In genomic region chr4:81512945-81513584, GRCh38 we compare ENCODE assay signal across 1 cellular context.
TF ChIP-seq lines count a peak whose summit lies in the region.

No MANE protein-coding gene starts in this region.

TF ChIP-seq in neural cell, 6 proteins besides CTCF, POLR2A, EP300 and RAD21:
- peak; percentile 96 for TF ChIP-seq REST (IDR thresholded peaks at IDR 0.05; ENCODE audit: borderline replicate concordance)
- no peak for TF ChIP-seq MXI1 (conservative IDR thresholded peaks at IDR 0.05; ENCODE audit: poor library complexity, severe bottlenecking)
- peak; percentile 28 for TF ChIP-seq POLR2AphosphoS5 (IDR thresholded peaks at IDR 0.05)
- TF ChIP-seq SMC3 (conservative IDR thresholded peaks at IDR 0.05; ENCODE audit: poor library complexity): no peak
- no peak for TF ChIP-seq EZH2 (IDR thresholded peaks at IDR 0.05; ENCODE audit: borderline replicate concordance, insufficient read depth, low read length, poor library complexity, severe bottlenecking)
- TF ChIP-seq TAF1 (IDR thresholded peaks at IDR 0.05; ENCODE audit: low read depth): no peak
TF ChIP-seq in neural cell: peak in this region for 2.
